In genomic region chr16:72621651-72622050, GRCh38 we compare ENCODE assay signal across 20 cellular contexts.
"Had no signal": no experiment of that assay in that cellular context is flagged by ENCODE, and none has a peak within 500 bp of the region (broad histone marks: within the 10 kb centered on the region; RNA-seq: fewer than 3 reads in every experiment).

No MANE protein-coding gene starts in this region.

- H3K27me3 ChIP-seq: colonic mucosa, ovary, testis, upper lobe of left lung had no signal

- H3K36me3 ChIP-seq: colonic mucosa, ovary, upper lobe of left lung had no signal

- H3K4me3 ChIP-seq: colonic mucosa, ovary, psoas muscle, testis, upper lobe of left lung had no signal

- H3K4me1 ChIP-seq: colonic mucosa, psoas muscle, testis, upper lobe of left lung had no signal

- H3K9me3 ChIP-seq: colonic mucosa, ovary, psoas muscle, testis, upper lobe of left lung had no signal

- ATAC-seq: activated CD4-positive, CD25-positive, alpha-beta regulatory T cell treated with anti-CD3 and anti-CD28 coated beads, Interleukin-2, amount 50 U/mL, for 24 hours; activated CD8-positive, alpha-beta T cell treated with anti-CD3 and anti-CD28 coated beads, Interleukin-2, amount 10 ng/mL, durations not matched to agents 7 days and 5 days; left ventricle myocardium superior; psoas muscle; right cardiac atrium; stimulated activated memory B cell treated with anti-CD40 and anti-IgM and Interleukin-4, amounts not matched to agents 10 μg/mL and 1 μg/mL and 100 μg/mL, for 72 hours had no signal

- H3K27ac ChIP-seq: colonic mucosa, ovary, psoas muscle, testis, upper lobe of left lung had no signal

- DNase-seq: activated CD4-positive, alpha-beta T cell treated with anti-CD3 and anti-CD28 coated beads, Interleukin-2, amount 10 ng/mL, durations not matched to agents 7 days and 5 days; activated CD8-positive, alpha-beta T cell treated with anti-CD3 and anti-CD28 coated beads, Interleukin-2, amount 10 ng/mL, durations not matched to agents 7 days and 5 days; activated naive CD4-positive, alpha-beta T cell treated with Interleukin-2 at 50 U/mL for 16 hours; activated naive CD8-positive, alpha-beta T cell treated with anti-CD3 and anti-CD28 coated beads, Interleukin-2, amount 10 ng/mL, durations not matched to agents 7 days and 5 days; activated T-cell treated with anti-CD3 and anti-CD28 coated beads, Interleukin-2, amount 50 U/mL, for 24 hours; central memory CD4-positive, alpha-beta T cell; colonic mucosa; erythroblast; head of caudate nucleus; left ventricle myocardium superior; naive B cell; ovary; psoas muscle; right cardiac atrium; small intestine; stimulated activated CD4-positive, alpha-beta T cell treated with anti-CD3 and anti-CD28 coated beads, Interleukin-4, amount 100 ng/mL, for 24 hours; testis; upper lobe of left lung had no signal
